In genomic region chr1:200965111-200965510, GRCh38 we compare ENCODE assay signal across 23 cellular contexts.
"Had no signal": no experiment of that assay in that cellular context is flagged by ENCODE, and none has a peak within 500 bp of the region (broad histone marks: within the 10 kb centered on the region; RNA-seq: fewer than 3 reads in every experiment).

No MANE protein-coding gene starts in this region.

- H3K36me3 Mint-ChIP-seq: mesothelial cell of epicardium had no signal

- H3K79me2 ChIP-seq: hepatocyte had no signal

- H3K4me1 Mint-ChIP-seq: activated CD4-positive, alpha-beta memory T cell treated with anti-CD3 and anti-CD28 coated beads, Interleukin-2, amount 10 ng/mL, durations not matched to agents 7 days and 5 days; activated CD4-positive, alpha-beta T cell treated with anti-CD3 and anti-CD28 coated beads, Interleukin-2, amount 10 ng/mL, durations not matched to agents 24 days and 14 days had no signal

- H3K4me3 ChIP-seq: cardiac muscle cell, esophagus muscularis mucosa, hepatocyte, left ventricle myocardium inferior, sigmoid colon, smooth muscle cell had no signal

- H3K9me3 Mint-ChIP-seq: activated CD4-positive, alpha-beta memory T cell treated with anti-CD3 and anti-CD28 coated beads, Interleukin-2, amount 10 ng/mL, durations not matched to agents 7 days and 5 days; activated CD4-positive, alpha-beta T cell treated with anti-CD3 and anti-CD28 coated beads, Interleukin-2, amount 10 ng/mL, durations not matched to agents 24 days and 14 days; activated naive CD8-positive, alpha-beta T cell treated with anti-CD3 and anti-CD28 coated beads, Interleukin-2, amount 50 U/mL, for 24 hours; immature natural killer cell; mesothelial cell of epicardium; nephron progenitor cell; T-helper 2 cell treated with Interferon-gamma antibody and Interleukin-4, amounts not matched to agents 5 μg/mL and 100 μg/mL, for 36 hours had no signal

- H3K9me3 ChIP-seq: esophagus muscularis mucosa, left ventricle myocardium inferior, sigmoid colon, SK-N-SH had no signal

- H3K36me3 ChIP-seq: cardiac muscle cell, esophagus muscularis mucosa, left ventricle myocardium inferior, sigmoid colon had no signal

- H3K4me1 ChIP-seq: esophagus muscularis mucosa, sigmoid colon had no signal

- H3K27ac ChIP-seq: cardiac muscle cell, esophagus muscularis mucosa, hepatocyte, left ventricle myocardium inferior, sigmoid colon, VCaP had no signal

- H3K9ac ChIP-seq: SK-N-SH had no signal

- H2AFZ ChIP-seq: hepatocyte had no signal

- H3K4me2 ChIP-seq: hepatocyte, SK-N-SH, smooth muscle cell had no signal

- H3K27me3 ChIP-seq: cardiac muscle cell, esophagus muscularis mucosa, hepatocyte, sigmoid colon had no signal

- H3K27me3 Mint-ChIP-seq: activated CD4-positive, alpha-beta T cell treated with anti-CD3 and anti-CD28 coated beads, Interleukin-2, amount 10 ng/mL, durations not matched to agents 24 days and 14 days; activated naive CD8-positive, alpha-beta T cell treated with anti-CD3 and anti-CD28 coated beads, Interleukin-2, amount 50 U/mL, for 24 hours had no signal

- H3K27ac Mint-ChIP-seq: activated CD4-positive, alpha-beta memory T cell treated with anti-CD3 and anti-CD28 coated beads, Interleukin-2, amount 10 ng/mL, durations not matched to agents 7 days and 5 days; activated CD4-positive, alpha-beta T cell treated with anti-CD3 and anti-CD28 coated beads, Interleukin-2, amount 10 ng/mL, durations not matched to agents 24 days and 14 days; activated naive CD8-positive, alpha-beta T cell treated with anti-CD3 and anti-CD28 coated beads, Interleukin-2, amount 50 U/mL, for 24 hours; mesothelial cell of epicardium; nephron progenitor cell; T-helper 2 cell treated with Interferon-gamma antibody and Interleukin-4, amounts not matched to agents 5 μg/mL and 100 μg/mL, for 36 hours had no signal

- H3K4me3 Mint-ChIP-seq: activated CD4-positive, alpha-beta memory T cell treated with anti-CD3 and anti-CD28 coated beads, Interleukin-2, amount 10 ng/mL, durations not matched to agents 7 days and 5 days; activated CD4-positive, alpha-beta T cell treated with anti-CD3 and anti-CD28 coated beads, Interleukin-2, amount 10 ng/mL, durations not matched to agents 24 days and 14 days; activated naive CD8-positive, alpha-beta T cell treated with anti-CD3 and anti-CD28 coated beads, Interleukin-2, amount 50 U/mL, for 24 hours; immature natural killer cell; mesothelial cell of epicardium; nephron progenitor cell; T-helper 2 cell treated with Interferon-gamma antibody and Interleukin-4, amounts not matched to agents 5 μg/mL and 100 μg/mL, for 36 hours had no signal

- ATAC-seq: activated CD4-positive, CD25-positive, alpha-beta regulatory T cell treated with anti-CD3 and anti-CD28 coated beads, Interleukin-2, amount 50 U/mL, for 24 hours; activated naive CD8-positive, alpha-beta T cell treated with anti-CD3 and anti-CD28 coated beads, Interleukin-2, amount 50 U/mL, for 24 hours; stimulated activated naive CD8-positive, alpha-beta T cell treated with anti-CD3 and anti-CD28 coated beads, Interleukin-15, Interleukin-2, amounts not matched to agents 100 U/mL and 50 U/mL, for 24 hours had no signal

- DNase-seq: activated CD4-positive, alpha-beta memory T cell treated with anti-CD3 and anti-CD28 coated beads, Interleukin-2, amount 10 ng/mL, durations not matched to agents 7 days and 5 days; activated CD4-positive, alpha-beta T cell treated with anti-CD3 and anti-CD28 coated beads, Interleukin-2, amount 10 ng/mL, durations not matched to agents 24 days and 14 days; activated naive CD4-positive, alpha-beta T cell; activated naive CD8-positive, alpha-beta T cell treated with anti-CD3 and anti-CD28 coated beads, Interleukin-2, amount 50 U/mL, for 24 hours; dermis blood vessel endothelial cell; effector memory CD4-positive, alpha-beta T cell; glutamatergic neuron; immature natural killer cell; left ventricle myocardium inferior; nephron progenitor cell; nucleus accumbens; sigmoid colon; SK-N-SH; stimulated activated CD4-positive, alpha-beta T cell treated with anti-CD3 and anti-CD28 coated beads, Interleukin-4, amount 100 ng/mL, for 24 hours; stimulated activated naive CD8-positive, alpha-beta T cell treated with anti-CD3 and anti-CD28 coated beads, Interleukin-15, Interleukin-2, amounts not matched to agents 100 U/mL and 50 U/mL, for 24 hours had no signal
